1 cellular context compared by ENCODE assay signal in genomic region chr1:23601104-23601967, GRCh38.
TF ChIP-seq lines count a peak whose summit lies in the region.

No MANE protein-coding gene starts in this region.

TF ChIP-seq in HepG2, 621 proteins besides CTCF, POLR2A, EP300 and RAD21:
- TF ChIP-seq MAFF (IDR thresholded peaks at IDR 0.05; ENCODE audit: low read depth, low read length): no peak
- no peak for TF ChIP-seq ZNF256 (CRISPR knock-in tag; conservative IDR thresholded peaks at IDR 0.05)
- TF ChIP-seq MED1 (CRISPR knock-in tag; IDR thresholded peaks at IDR 0.05): no peak
- TF ChIP-seq, protein P1, sequence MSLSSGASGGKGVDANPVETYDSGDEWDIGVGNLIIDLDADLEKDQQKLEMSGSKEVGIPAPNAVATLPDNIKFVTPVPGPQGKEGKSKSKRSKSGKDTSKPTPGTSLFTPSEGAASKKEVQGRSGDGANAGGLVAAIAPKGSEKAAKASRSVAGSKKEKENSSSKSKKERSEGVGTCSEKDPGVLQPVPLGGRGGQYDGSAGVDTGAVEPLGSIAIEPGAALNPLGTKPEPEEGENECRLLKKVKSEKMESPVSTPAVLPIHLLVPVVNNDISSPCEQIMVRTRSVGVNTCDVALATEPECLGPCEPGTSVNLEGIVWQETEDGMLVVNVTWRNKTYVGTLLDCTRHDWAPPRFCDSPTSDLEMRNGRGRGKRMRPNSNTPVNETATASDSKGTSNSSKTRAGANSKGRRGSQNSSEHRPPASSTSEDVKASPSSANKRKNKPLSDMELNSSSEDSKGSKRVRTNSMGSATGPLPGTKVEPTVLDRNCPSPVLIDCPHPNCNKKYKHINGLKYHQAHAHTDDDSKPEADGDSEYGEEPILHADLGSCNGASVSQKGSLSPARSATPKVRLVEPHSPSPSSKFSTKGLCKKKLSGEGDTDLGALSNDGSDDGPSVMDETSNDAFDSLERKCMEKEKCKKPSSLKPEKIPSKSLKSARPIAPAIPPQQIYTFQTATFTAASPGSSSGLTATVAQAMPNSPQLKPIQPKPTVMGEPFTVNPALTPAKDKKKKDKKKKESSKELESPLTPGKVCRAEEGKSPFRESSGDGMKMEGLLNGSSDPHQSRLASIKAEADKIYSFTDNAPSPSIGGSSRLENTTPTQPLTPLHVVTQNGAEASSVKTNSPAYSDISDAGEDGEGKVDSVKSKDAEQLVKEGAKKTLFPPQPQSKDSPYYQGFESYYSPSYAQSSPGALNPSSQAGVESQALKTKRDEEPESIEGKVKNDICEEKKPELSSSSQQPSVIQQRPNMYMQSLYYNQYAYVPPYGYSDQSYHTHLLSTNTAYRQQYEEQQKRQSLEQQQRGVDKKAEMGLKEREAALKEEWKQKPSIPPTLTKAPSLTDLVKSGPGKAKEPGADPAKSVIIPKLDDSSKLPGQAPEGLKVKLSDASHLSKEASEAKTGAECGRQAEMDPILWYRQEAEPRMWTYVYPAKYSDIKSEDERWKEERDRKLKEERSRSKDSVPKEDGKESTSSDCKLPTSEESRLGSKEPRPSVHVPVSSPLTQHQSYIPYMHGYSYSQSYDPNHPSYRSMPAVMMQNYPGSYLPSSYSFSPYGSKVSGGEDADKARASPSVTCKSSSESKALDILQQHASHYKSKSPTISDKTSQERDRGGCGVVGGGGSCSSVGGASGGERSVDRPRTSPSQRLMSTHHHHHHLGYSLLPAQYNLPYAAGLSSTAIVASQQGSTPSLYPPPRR (CRISPR knock-in tag; IDR thresholded peaks at IDR 0.05; ENCODE audit: borderline replicate concordance): no peak
- TF ChIP-seq ATM (IDR thresholded peaks at IDR 0.05; ENCODE audit: borderline replicate concordance): no peak
- no peak for TF ChIP-seq CBX1 (IDR thresholded peaks at IDR 0.05; ENCODE audit: low read depth)
- TF ChIP-seq NR2F6 (IDR thresholded peaks at IDR 0.05): no peak
- TF ChIP-seq NR2F6 (CRISPR knock-in tag; IDR thresholded peaks at IDR 0.05): no peak
- no peak for TF ChIP-seq ZBTB7A (CRISPR knock-in tag; IDR thresholded peaks at IDR 0.05)
- no peak for TF ChIP-seq ZNF614 (CRISPR knock-in tag; IDR thresholded peaks at IDR 0.05; ENCODE audit: borderline replicate concordance)
- no peak for TF ChIP-seq MED8 (CRISPR knock-in tag; IDR thresholded peaks at IDR 0.05; ENCODE audit: insufficient replicate concordance)
- TF ChIP-seq ZNF652 (CRISPR knock-in tag; IDR thresholded peaks at IDR 0.05; ENCODE audit: borderline replicate concordance, low read depth): no peak
